In genomic region chr5:157267766-157268480, GRCh38 we compare ENCODE assay signal across 9 cellular contexts. TPM values are rescaled to one million over a fixed set of nuclear protein-coding genes. Genes with fewer than 3 reads are reported as not detected.
A peak's percentile ranks its signal among the peaks of the same experiment; 100 is the strongest.
DNase-seq lines count a peak whose midpoint lies in the region; ATAC-seq and TF ChIP-seq lines count a peak whose summit lies in the region.
"Had no signal": no experiment of that assay in that cellular context is flagged by ENCODE, and none has a peak within 500 bp of the region (broad histone marks: within the 10 kb centered on the region; RNA-seq: fewer than 3 reads in every experiment).

No MANE protein-coding gene starts in this region.

- peaks cover 63% of the 10 kb centered on the region for H3K79me2 ChIP-seq in SU-DHL-6 (ENCODE audit: insufficient read depth, low read length)

- no peaks in the 10 kb centered on the region for H3K36me3 Mint-ChIP-seq in glutamatergic neuron (ENCODE audit: unreplicated experiment)

- 0 out of 2 replicates have a peak, but pooled peaks cover 3% of the 10 kb centered on the region for H3K36me3 ChIP-seq in SU-DHL-6 (ENCODE audit: low read length)

- no peaks in the 10 kb centered on the region for H3K9me2 ChIP-seq in SU-DHL-6 (replicated peaks; ENCODE audit: insufficient read depth, low read length)

- TF ChIP-seq CTCF in SU-DHL-6 (IDR thresholded peaks at IDR 0.05; ENCODE audit: insufficient read depth, low read length, poor library complexity, severe bottlenecking) (no peak), glutamatergic neuron (IDR thresholded peaks at IDR 0.05; ENCODE audit: partially characterized antibody, unreplicated experiment) (no peak), retinal pigment epithelial cell (conservative IDR thresholded peaks at IDR 0.05; ENCODE audit: low read depth, low read length) (peak; percentile 26)

- peak overlapping the region; percentile 89 for H3K9ac ChIP-seq in SU-DHL-6 (ENCODE audit: low read length)

- DNase-seq in NCI-H146 (lab: John Stamatoyannopoulos, UW): peak; percentile 17
- DNase-seq in NCI-H146 treated with DMSO at 0.1 percent for 48 hours (lab: John Stamatoyannopoulos, UW; ENCODE audit: unreplicated experiment): no peak
- no peak for DNase-seq in glutamatergic neuron
- no peak for DNase-seq in retinal pigment epithelial cell (ENCODE audit: low read depth)
- DNase-seq in NCI-H510A (lab: John Stamatoyannopoulos, UW): no peak
- DNase-seq in occipital lobe (lab: John Stamatoyannopoulos, UW): no peak
- DNase-seq: NCI-H774 had no signal

- peaks cover 8% of the 10 kb centered on the region for H3K4me1 Mint-ChIP-seq in glutamatergic neuron (ENCODE audit: low read depth, unreplicated experiment)

- peaks cover 2% of the 10 kb centered on the region for H3K27me3 Mint-ChIP-seq in glutamatergic neuron (ENCODE audit: unreplicated experiment)

- peak overlapping the region; percentile 90 for H3K4me3 Mint-ChIP-seq in glutamatergic neuron (ENCODE audit: unreplicated experiment)

- peaks cover 53% of the 10 kb centered on the region for H3F3A ChIP-seq in SU-DHL-6 (ENCODE audit: insufficient read depth)

- peak overlapping the region; percentile 66 for H3K4me3 ChIP-seq in SU-DHL-6 (ENCODE audit: insufficient read depth, low read length, poor library complexity, severe bottlenecking)
- H3K4me3 ChIP-seq in retinal pigment epithelial cell (ENCODE audit: low read length): no peak overlapping the region

- no peak overlapping the region for H2AFZ ChIP-seq in SU-DHL-6 (ENCODE audit: low read depth, low read length, severe bottlenecking)

- H3K9me3 ChIP-seq in SU-DHL-6 (ENCODE audit: insufficient read depth, low read length): no peaks in the 10 kb centered on the region

- ATAC-seq in HG02840 (IDR thresholded peaks at IDR 0.05; ENCODE audit: low FRiP score, unreplicated experiment): no peak

- peak overlapping the region; percentile 98 for H3K27ac ChIP-seq in SU-DHL-6 (ENCODE audit: low read depth, low read length)

- peaks cover 3% of the 10 kb centered on the region for H3K9me3 Mint-ChIP-seq in glutamatergic neuron (ENCODE audit: unreplicated experiment)

- no peaks in the 10 kb centered on the region for H4K20me1 ChIP-seq in SU-DHL-6 (ENCODE audit: low read depth, low read length)

- H3K4me2 ChIP-seq in SU-DHL-6 (ENCODE audit: low read depth, low read length, poor library complexity, severe bottlenecking): peak overlapping the region; percentile 91

- H3K27ac Mint-ChIP-seq in glutamatergic neuron (ENCODE audit: unreplicated experiment): no peak overlapping the region

- no peaks in the 10 kb centered on the region for H3K27me3 ChIP-seq in SU-DHL-6 (ENCODE audit: low read length)

RNA-seq across cellular contexts. Expression of gene CYFIP2, which starts 2.0 kb away (rescaled TPM):
- 120 TPM for total RNA-seq in glutamatergic neuron (ENCODE audit: unreplicated experiment)
- 84.7 TPM for total RNA-seq in occipital lobe
